1 cellular context compared by ENCODE assay signal in the genomic region with DNA sequence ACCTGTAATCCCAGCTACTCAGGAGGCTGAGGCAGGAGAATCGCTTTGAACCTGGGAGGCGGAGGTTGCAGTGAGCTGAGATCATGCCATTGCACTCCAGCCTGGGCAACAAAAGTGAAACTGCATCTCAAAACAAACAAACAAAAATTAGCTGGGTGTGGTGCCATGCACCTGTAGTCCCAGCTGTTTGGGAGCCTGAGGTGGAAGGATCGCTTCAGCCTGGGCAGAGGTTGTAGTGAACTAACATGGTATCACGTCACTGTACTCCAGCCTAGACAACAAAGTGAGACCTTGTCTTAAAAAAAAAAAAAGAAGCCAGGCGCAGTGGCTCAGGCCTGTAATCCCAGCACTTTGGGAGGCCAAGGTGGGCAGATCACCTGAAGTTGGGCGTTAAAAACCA. TPM values are rescaled to one million over a fixed set of nuclear protein-coding genes. Genes with fewer than 3 reads are reported as not detected.
"Had no signal": no experiment of that assay in that cellular context is flagged by ENCODE, and none has a peak within 500 bp of the region (broad histone marks: within the 10 kb centered on the region; RNA-seq: fewer than 3 reads in every experiment).

No MANE protein-coding gene starts in this region.

RNA-seq across cellular contexts. Expression of a gene that starts 37.0 kb away (rescaled TPM):
- total RNA-seq: chondrocyte had no signal
